9 cellular contexts compared by ENCODE assay signal in the genomic region with DNA sequence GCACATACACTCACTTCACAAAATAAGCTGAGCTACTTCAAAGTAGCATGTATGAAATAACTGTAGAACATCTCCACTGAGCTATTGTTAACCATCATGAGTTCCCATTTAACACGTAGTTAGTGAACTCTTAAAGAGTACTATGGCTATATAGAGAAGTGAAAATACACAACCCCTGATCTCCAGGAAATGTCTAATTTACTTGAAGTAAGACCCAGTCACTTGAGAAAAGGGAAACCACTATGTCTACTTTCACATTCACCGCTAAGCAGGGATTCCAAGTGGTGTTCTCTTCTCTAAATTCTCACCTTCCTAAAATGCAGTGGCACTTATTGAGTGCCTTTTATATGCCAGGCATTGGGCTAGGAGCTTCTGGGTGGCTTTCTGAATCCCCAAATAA. TPM values are rescaled to one million over a fixed set of nuclear protein-coding genes. Genes with fewer than 3 reads are reported as not detected.
DNase-seq lines count a peak whose midpoint lies in the region; ATAC-seq and TF ChIP-seq lines count a peak whose summit lies in the region.
"Had no signal": no experiment of that assay in that cellular context is flagged by ENCODE, and none has a peak within 500 bp of the region (broad histone marks: within the 10 kb centered on the region; RNA-seq: fewer than 3 reads in every experiment).

No MANE protein-coding gene starts in this region.

- TF ChIP-seq CTCF in body of pancreas (IDR thresholded peaks at IDR 0.05): no peak

- TF ChIP-seq POLR2A in body of pancreas (IDR thresholded peaks at IDR 0.05): no peak

- H3K36me3 Mint-ChIP-seq in T-helper 17 cell (ENCODE audit: low read depth): peaks cover 5% of the 10 kb centered on the region

- H3K4me3 Mint-ChIP-seq in T-helper 17 cell: peak overlapping the region; percentile 68

- no peaks in the 10 kb centered on the region for H3K27me3 ChIP-seq in body of pancreas

- H3K36me3 ChIP-seq in body of pancreas (replicated peaks in 1 of 2; ENCODE audit: insufficient read depth in 1 of 2, low read depth in 2 of 2): peaks cover 0 to 2% of the 10 kb centered on the region in 2 donors

- no peaks in the 10 kb centered on the region for H3K9me3 ChIP-seq in T-helper 17 cell (ENCODE audit: control insufficient read depth, low read length, poor library complexity, severe bottlenecking)
- no peaks in the 10 kb centered on the region for H3K9me3 ChIP-seq in body of pancreas

- ATAC-seq in GM19025 (IDR thresholded peaks at IDR 0.05; ENCODE audit: low read depth, unreplicated experiment): peak; percentile 74
- ATAC-seq in HG03045 (IDR thresholded peaks at IDR 0.05; ENCODE audit: unreplicated experiment): peak; percentile 77
- peak; percentile 54 for ATAC-seq in T-helper 17 cell
- ATAC-seq in body of pancreas: no peak

- H3K27me3 Mint-ChIP-seq in T-helper 17 cell: no peaks in the 10 kb centered on the region

- intact Hi-C loops in body of pancreas (cut with DNase I): no loop called here

- peak overlapping the region in 1 of 4 donors; percentile 56 for H3K27ac ChIP-seq in body of pancreas

- H3K4me1 Mint-ChIP-seq in T-helper 17 cell: peaks cover 16% of the 10 kb centered on the region

- DNase-seq in Ammon's horn (ENCODE audit: low spot score) (peak; percentile 42), T-helper 17 cell (no peak), NCI-H1048 (lab: John Stamatoyannopoulos, UW) (no peak), UCSD-AML1 (lab: John Stamatoyannopoulos, UW; ENCODE audit: unreplicated experiment) (no peak), body of pancreas (no peak), NCI-H345 (lab: John Stamatoyannopoulos, UW) (no peak)
- DNase-seq: NCI-H774 had no signal

- H3K27ac Mint-ChIP-seq in T-helper 17 cell: peak overlapping the region; percentile 89

- no peak overlapping the region for H3K4me3 ChIP-seq in body of pancreas

- 70 to 74% methylated on average over 2 of the region's 2 CpGs for WGBS in body of pancreas, 2 donors

- H3K4me1 ChIP-seq in body of pancreas: peaks cover 4% of the 10 kb centered on the region

RNA-seq across cellular contexts. Expression of a gene that starts 35.0 kb away (rescaled TPM):
- total RNA-seq in T-helper 17 cell: 10 to 100 TPM; 10.8 to 11.1 TPM
- 1 to 10 TPM; 1.8 to 5.3 TPM for total RNA-seq in body of pancreas

RNA-seq across cellular contexts. Expression of a gene that starts 44.9 kb away (rescaled TPM):
- total RNA-seq in T-helper 17 cell: 10 to 100 TPM; 34.4 to 41.0 TPM
- total RNA-seq in body of pancreas: 10 to 100 TPM; 12.5 to 19.5 TPM

RNA-seq across cellular contexts. Expression of a gene that starts 45.0 kb away (rescaled TPM):
- total RNA-seq in T-helper 17 cell: 10 to 100 TPM; 17.3 to 21.2 TPM
- total RNA-seq in body of pancreas: 10 to 100 TPM in 1 of 2 donors, 1 to 10 TPM in 1; 8.2 to 24.4 TPM
